ENCODE assay signal across 1 cellular context in genomic region chr19:19385131-19385899, GRCh38.
A peak's percentile ranks its signal among the peaks of the same experiment; 100 is the strongest.
TF ChIP-seq lines count a peak whose summit lies in the region.

No MANE protein-coding gene starts in this region.

TF ChIP-seq in K562, 482 proteins besides CTCF, POLR2A, EP300 and RAD21 (continued from another document):
- TF ChIP-seq, protein P1, sequence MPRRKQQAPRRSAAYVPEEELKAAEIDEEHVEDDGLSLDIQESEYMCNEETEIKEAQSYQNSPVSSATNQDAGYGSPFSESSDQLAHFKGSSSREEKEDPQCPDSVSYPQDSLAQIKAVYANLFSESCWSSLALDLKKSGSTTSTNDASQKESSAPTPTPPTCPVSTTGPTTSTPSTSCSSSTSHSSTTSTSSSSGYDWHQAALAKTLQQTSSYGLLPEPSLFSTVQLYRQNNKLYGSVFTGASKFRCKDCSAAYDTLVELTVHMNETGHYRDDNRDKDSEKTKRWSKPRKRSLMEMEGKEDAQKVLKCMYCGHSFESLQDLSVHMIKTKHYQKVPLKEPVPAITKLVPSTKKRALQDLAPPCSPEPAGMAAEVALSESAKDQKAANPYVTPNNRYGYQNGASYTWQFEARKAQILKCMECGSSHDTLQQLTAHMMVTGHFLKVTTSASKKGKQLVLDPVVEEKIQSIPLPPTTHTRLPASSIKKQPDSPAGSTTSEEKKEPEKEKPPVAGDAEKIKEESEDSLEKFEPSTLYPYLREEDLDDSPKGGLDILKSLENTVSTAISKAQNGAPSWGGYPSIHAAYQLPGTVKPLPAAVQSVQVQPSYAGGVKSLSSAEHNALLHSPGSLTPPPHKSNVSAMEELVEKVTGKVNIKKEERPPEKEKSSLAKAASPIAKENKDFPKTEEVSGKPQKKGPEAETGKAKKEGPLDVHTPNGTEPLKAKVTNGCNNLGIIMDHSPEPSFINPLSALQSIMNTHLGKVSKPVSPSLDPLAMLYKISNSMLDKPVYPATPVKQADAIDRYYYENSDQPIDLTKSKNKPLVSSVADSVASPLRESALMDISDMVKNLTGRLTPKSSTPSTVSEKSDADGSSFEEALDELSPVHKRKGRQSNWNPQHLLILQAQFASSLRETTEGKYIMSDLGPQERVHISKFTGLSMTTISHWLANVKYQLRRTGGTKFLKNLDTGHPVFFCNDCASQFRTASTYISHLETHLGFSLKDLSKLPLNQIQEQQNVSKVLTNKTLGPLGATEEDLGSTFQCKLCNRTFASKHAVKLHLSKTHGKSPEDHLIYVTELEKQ (CRISPR knock-in tag; IDR thresholded peaks at IDR 0.05), result no peak
- TF ChIP-seq, protein P2, sequence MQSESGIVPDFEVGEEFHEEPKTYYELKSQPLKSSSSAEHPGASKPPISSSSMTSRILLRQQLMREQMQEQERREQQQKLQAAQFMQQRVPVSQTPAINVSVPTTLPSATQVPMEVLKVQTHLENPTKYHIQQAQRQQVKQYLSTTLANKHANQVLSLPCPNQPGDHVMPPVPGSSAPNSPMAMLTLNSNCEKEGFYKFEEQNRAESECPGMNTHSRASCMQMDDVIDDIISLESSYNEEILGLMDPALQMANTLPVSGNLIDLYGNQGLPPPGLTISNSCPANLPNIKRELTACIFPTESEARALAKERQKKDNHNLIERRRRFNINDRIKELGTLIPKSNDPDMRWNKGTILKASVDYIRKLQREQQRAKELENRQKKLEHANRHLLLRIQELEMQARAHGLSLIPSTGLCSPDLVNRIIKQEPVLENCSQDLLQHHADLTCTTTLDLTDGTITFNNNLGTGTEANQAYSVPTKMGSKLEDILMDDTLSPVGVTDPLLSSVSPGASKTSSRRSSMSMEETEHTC (IDR thresholded peaks at IDR 0.05), result no peak
- peak; percentile 63 to 82 for TF ChIP-seq MAZ (CRISPR knock-in tag; conservative IDR thresholded peaks at IDR 0.05 in 1 of 2, IDR thresholded peaks at IDR 0.05 in 1 of 2)
- TF ChIP-seq YBX1 (IDR thresholded peaks at IDR 0.05), result no peak
- TF ChIP-seq ZNF232 (CRISPR knock-in tag; IDR thresholded peaks at IDR 0.05), result no peak
